8 cellular contexts compared by ENCODE assay signal in the genomic region with DNA sequence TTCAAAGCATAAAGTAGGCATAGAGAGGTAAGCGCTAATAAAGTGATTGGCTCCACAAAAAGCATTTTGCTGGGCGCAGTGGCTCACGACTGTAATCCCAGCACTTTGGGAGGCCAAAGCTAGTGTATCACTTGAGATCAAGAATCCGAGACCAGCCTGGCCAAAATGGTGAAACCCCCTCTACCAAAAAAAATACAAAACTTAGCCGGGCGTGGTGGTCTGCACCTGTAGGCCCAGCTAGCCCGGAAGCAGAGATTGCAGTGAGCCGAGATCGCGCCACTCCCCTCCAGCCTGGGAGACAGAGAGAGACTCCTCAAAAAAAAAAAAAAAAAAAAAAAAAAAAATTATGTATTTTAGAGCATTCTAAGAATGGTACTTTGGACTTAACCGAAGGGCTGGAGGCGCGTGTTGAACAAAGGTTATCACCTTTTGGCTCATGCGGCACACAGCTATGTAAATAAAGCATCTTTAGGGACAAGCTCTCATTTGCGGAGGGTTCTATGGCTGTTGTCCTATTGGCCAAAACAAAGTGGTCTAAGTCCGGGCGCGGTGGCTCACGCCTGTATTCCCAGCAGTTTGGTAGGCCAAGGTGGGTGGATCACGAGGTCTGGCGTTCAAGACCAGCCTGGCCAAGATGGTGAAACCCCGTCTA. TPM values are rescaled to one million over a fixed set of nuclear protein-coding genes. Genes with fewer than 3 reads are reported as not detected.
DNase-seq lines count a peak whose midpoint lies in the region; ATAC-seq lines count a peak whose summit lies in the region.

No MANE protein-coding gene starts in this region.

- peak overlapping the region; percentile 82 for H3K4me3 Mint-ChIP-seq in activated CD4-positive, alpha-beta T cell treated with anti-CD3 and anti-CD28 coated beads for 36 hours
- peak overlapping the region; percentile 92 for H3K4me3 Mint-ChIP-seq in central memory CD8-positive, alpha-beta T cell

- no peaks in the 10 kb centered on the region for H3K9me3 Mint-ChIP-seq in activated CD4-positive, alpha-beta T cell treated with anti-CD3 and anti-CD28 coated beads for 36 hours (ENCODE audit: low read depth)
- no peaks in the 10 kb centered on the region for H3K9me3 Mint-ChIP-seq in central memory CD8-positive, alpha-beta T cell

- peak overlapping the region; percentile 97 for H3K27ac Mint-ChIP-seq in activated CD4-positive, alpha-beta T cell treated with anti-CD3 and anti-CD28 coated beads for 36 hours
- H3K27ac Mint-ChIP-seq in central memory CD8-positive, alpha-beta T cell (ENCODE audit: low read depth), result peak overlapping the region; percentile 99

- no peaks in the 10 kb centered on the region for H3K27me3 Mint-ChIP-seq in activated CD4-positive, alpha-beta T cell treated with anti-CD3 and anti-CD28 coated beads for 36 hours
- H3K27me3 Mint-ChIP-seq in central memory CD8-positive, alpha-beta T cell, result no peaks in the 10 kb centered on the region

- POLR2A ChIA-PET in activated CD4-positive, alpha-beta T cell treated with anti-CD3 and anti-CD28 coated beads for 36 hours (lab: Charles Lee), result interaction anchor here (0.6 to 2.8 kb wide), 15 partner anchors 17 to 130 kb away, joined by 3 to 93 read pairs (median 10); a partner anchor contains a TSS

- CTCF ChIA-PET in activated CD4-positive, alpha-beta T cell treated with anti-CD3 and anti-CD28 coated beads for 36 hours (lab: Charles Lee), result interaction anchor here (0.6 to 2.8 kb wide), 7 partner anchors 11 to 72 kb away, joined by 3 to 18 read pairs (median 6); a partner anchor contains a TSS

- peak; percentile 40 for DNase-seq in activated CD4-positive, alpha-beta T cell treated with anti-CD3 and anti-CD28 coated beads for 36 hours
- no peak for DNase-seq in activated CD4-positive, alpha-beta T cell treated with anti-CD3 and anti-CD28 coated beads for 1 hour
- DNase-seq in NAMALWA (ENCODE audit: low spot score) (peak; percentile 87), NCI-H446 treated with DMSO at 0.1 percent for 48 hours (lab: John Stamatoyannopoulos, UW) (no peak)
- no peak for DNase-seq in central memory CD8-positive, alpha-beta T cell (ENCODE audit: low spot score in 2 of 2)

- peaks cover 16% of the 10 kb centered on the region for H3K4me1 Mint-ChIP-seq in activated CD4-positive, alpha-beta T cell treated with anti-CD3 and anti-CD28 coated beads for 36 hours
- H3K4me1 Mint-ChIP-seq in central memory CD8-positive, alpha-beta T cell, result peaks cover 18% of the 10 kb centered on the region

- H3K27me3 ChIP-seq in mononuclear cell (ENCODE audit: insufficient read depth, low read length), result no peaks in the 10 kb centered on the region

- intact Hi-C loops in activated CD4-positive, alpha-beta T cell treated with anti-CD3 and anti-CD28 coated beads for 36 hours (cut with DNase I, micrococcal nuclease), result loop anchor here (1.0 to 5.0 kb wide), 3 partner anchors 19 to 1028 kb away; a partner anchor contains a TSS

- peaks cover 3% of the 10 kb centered on the region for H3K36me3 Mint-ChIP-seq in activated CD4-positive, alpha-beta T cell treated with anti-CD3 and anti-CD28 coated beads for 36 hours (ENCODE audit: low read depth)
- H3K36me3 Mint-ChIP-seq in central memory CD8-positive, alpha-beta T cell (ENCODE audit: insufficient read depth), result peaks cover 11% of the 10 kb centered on the region

- no peaks in the 10 kb centered on the region for H3K9me3 ChIP-seq in mononuclear cell (ENCODE audit: low read depth, low read length)

- peaks cover 14% of the 10 kb centered on the region for H3K4me1 ChIP-seq in mononuclear cell (ENCODE audit: insufficient read depth, low read length)

- H3K4me3 ChIP-seq in mononuclear cell (ENCODE audit: low read length), result peak overlapping the region; percentile 55

- ATAC-seq in activated CD4-positive, alpha-beta T cell treated with anti-CD3 and anti-CD28 coated beads for 36 hours, result peak; percentile 1
- no peak for ATAC-seq in central memory CD8-positive, alpha-beta T cell (replicated peaks; ENCODE audit: extremely low read depth, poor library complexity, severe bottlenecking)
- ATAC-seq in GM18867 (IDR thresholded peaks at IDR 0.05; ENCODE audit: unreplicated experiment) (no peak), GM21576 (IDR thresholded peaks at IDR 0.05; ENCODE audit: unreplicated experiment) (no peak)

RNA-seq across cellular contexts. Expression of a gene that starts 17.4 kb away (rescaled TPM):
- total RNA-seq in activated CD4-positive, alpha-beta T cell treated with anti-CD3 and anti-CD28 coated beads for 36 hours, result 1 to 10 TPM; 1.1 to 1.4 TPM
- total RNA-seq in mononuclear cell, result 1.5 TPM

Comparison
In these comparisons a context has a peak if more than half of its experiments do, and no peak if none do; other contexts are left out.
1. DNase-seq: peak in activated CD4-positive, alpha-beta T cell treated with anti-CD3 and anti-CD28 coated beads for 36 hours (single experiment) and NAMALWA (single experiment); none in activated CD4-positive, alpha-beta T cell treated with anti-CD3 and anti-CD28 coated beads for 1 hour (single experiment), central memory CD8-positive, alpha-beta T cell (0 of 2) and NCI-H446 treated with DMSO at 0.1 percent for 48 hours (single experiment).